In genomic region chr2:44351088-44351487, GRCh38 we compare ENCODE assay signal across 1 cellular context.
TF ChIP-seq lines count a peak whose summit lies in the region.

No MANE protein-coding gene starts in this region.

TF ChIP-seq in WTC11, 78 proteins besides CTCF, POLR2A, EP300 and RAD21 (continued from another document):
- no peak for TF ChIP-seq ZNF425 (CRISPR knock-in tag; conservative IDR thresholded peaks at IDR 0.05)
- no peak for TF ChIP-seq ZNF121 (CRISPR knock-in tag; IDR thresholded peaks at IDR 0.05)
- TF ChIP-seq SMAD4 (CRISPR knock-in tag; IDR thresholded peaks at IDR 0.05): no peak
- no peak for TF ChIP-seq CBFB (CRISPR knock-in tag; IDR thresholded peaks at IDR 0.05; ENCODE audit: low read depth)
- no peak for TF ChIP-seq AFF4 (CRISPR knock-in tag; IDR thresholded peaks at IDR 0.05; ENCODE audit: borderline replicate concordance)
- no peak for TF ChIP-seq RORB (CRISPR knock-in tag; IDR thresholded peaks at IDR 0.05)
- TF ChIP-seq E2F4 (CRISPR knock-in tag; IDR thresholded peaks at IDR 0.05; ENCODE audit: borderline replicate concordance, low read depth): no peak
- TF ChIP-seq OVOL2 (CRISPR knock-in tag; IDR thresholded peaks at IDR 0.05; ENCODE audit: borderline replicate concordance): no peak
- TF ChIP-seq CDX4 (CRISPR knock-in tag; IDR thresholded peaks at IDR 0.05; ENCODE audit: borderline replicate concordance): no peak
- TF ChIP-seq ZNF317 (CRISPR knock-in tag; IDR thresholded peaks at IDR 0.05; ENCODE audit: borderline replicate concordance, low read depth): no peak
- no peak for TF ChIP-seq HMGXB4 (CRISPR knock-in tag; IDR thresholded peaks at IDR 0.05)
- no peak for TF ChIP-seq CREM (CRISPR knock-in tag; IDR thresholded peaks at IDR 0.05)
- TF ChIP-seq JUN (CRISPR knock-in tag; IDR thresholded peaks at IDR 0.05): no peak
- no peak for TF ChIP-seq SOX15 (CRISPR knock-in tag; IDR thresholded peaks at IDR 0.05)
- no peak for TF ChIP-seq ESRRA (CRISPR knock-in tag; IDR thresholded peaks at IDR 0.05; ENCODE audit: borderline replicate concordance)
- no peak for TF ChIP-seq PREB (CRISPR knock-in tag; IDR thresholded peaks at IDR 0.05; ENCODE audit: borderline replicate concordance)
